In genomic region chr14:84751745-84752144, GRCh38 we compare ENCODE assay signal across 34 cellular contexts.
"Had no signal": no experiment of that assay in that cellular context is flagged by ENCODE, and none has a peak within 500 bp of the region (broad histone marks: within the 10 kb centered on the region; RNA-seq: fewer than 3 reads in every experiment).

No MANE protein-coding gene starts in this region.

- H3K4me1 Mint-ChIP-seq: activated B cell treated with CpG ODN at 0.5 μM for 24 hours; activated naive CD4-positive, alpha-beta T cell treated with anti-CD3 and anti-CD28 coated beads, Interleukin-2, amount 50 U/mL, for 24 hours; activated naive CD8-positive, alpha-beta T cell treated with anti-CD3 and anti-CD28 coated beads for 36 hours; activated naive CD8-positive, alpha-beta T cell treated with anti-CD3 and anti-CD28 coated beads, Interleukin-2, amount 50 U/mL, for 24 hours had no signal

- H3K4me3 ChIP-seq: adrenal gland, breast epithelium, cardiac muscle cell, esophagus muscularis mucosa, gastroesophageal sphincter had no signal

- DNase-seq: activated B cell treated with CpG ODN at 0.5 μM for 24 hours; activated CD4-positive, alpha-beta T cell treated with anti-CD3 and anti-CD28 coated beads for 48 hours; activated CD4-positive, alpha-beta T cell treated with anti-CD3 and anti-CD28 coated beads, Interleukin-2, amount 50 U/mL, for 1 hour; activated CD4-positive, alpha-beta T cell treated with anti-CD3 and anti-CD28 coated beads, Interleukin-2, amount 50 U/mL, for 48 hours; activated CD8-positive, alpha-beta memory T cell treated with anti-CD3 and anti-CD28 coated beads for 24 hours; activated CD8-positive, alpha-beta T cell treated with anti-CD3 and anti-CD28 coated beads for 36 hours; activated effector memory CD4-positive, alpha-beta T cell treated with anti-CD3 and anti-CD28 coated beads, Interleukin-2, amount 50 U/mL, for 16 hours; activated naive CD4-positive, alpha-beta T cell treated with anti-CD3 and anti-CD28 coated beads for 36 hours; activated naive CD8-positive, alpha-beta T cell treated with anti-CD3 and anti-CD28 coated beads for 36 hours; activated naive CD8-positive, alpha-beta T cell treated with anti-CD3 and anti-CD28 coated beads, Interleukin-2, amount 50 U/mL, for 24 hours; activated T-cell treated with anti-CD3 and anti-CD28 coated beads, Interleukin-2, amount 50 U/mL, for 4 hours; adrenal gland; amygdala; aorta; central memory CD4-positive, alpha-beta T cell; cerebellar nuclear complex; cortex of kidney; dermis blood vessel endothelial cell; effector CD4-positive, alpha-beta T cell; effector memory CD8-positive, alpha-beta T cell; erythroblast; foreskin melanocyte; T1000; WERI-Rb-1 had no signal

- H3K27ac ChIP-seq: adrenal gland, breast epithelium, cardiac muscle cell, esophagus muscularis mucosa, gastroesophageal sphincter, WERI-Rb-1 had no signal

- H3K36me3 Mint-ChIP-seq: activated naive CD4-positive, alpha-beta T cell treated with anti-CD3 and anti-CD28 coated beads, Interleukin-2, amount 50 U/mL, for 24 hours; activated naive CD8-positive, alpha-beta T cell treated with anti-CD3 and anti-CD28 coated beads for 36 hours; brain had no signal

- H3K36me3 ChIP-seq: adrenal gland, breast epithelium, cardiac muscle cell, esophagus muscularis mucosa, gastroesophageal sphincter, WERI-Rb-1 had no signal

- H3K9me3 ChIP-seq: adrenal gland, breast epithelium had no signal

- H3K27me3 Mint-ChIP-seq: activated B cell treated with CpG ODN at 0.5 μM for 24 hours; activated CD8-positive, alpha-beta T cell treated with anti-CD3 and anti-CD28 coated beads for 36 hours; activated naive CD4-positive, alpha-beta T cell treated with anti-CD3 and anti-CD28 coated beads, Interleukin-2, amount 50 U/mL, for 24 hours; activated naive CD8-positive, alpha-beta T cell treated with anti-CD3 and anti-CD28 coated beads for 36 hours; activated naive CD8-positive, alpha-beta T cell treated with anti-CD3 and anti-CD28 coated beads, Interleukin-2, amount 50 U/mL, for 24 hours; brain; effector memory CD8-positive, alpha-beta T cell had no signal

- H3K4me1 ChIP-seq: adrenal gland, breast epithelium, esophagus muscularis mucosa, gastroesophageal sphincter had no signal

- H3K27me3 ChIP-seq: adrenal gland, breast epithelium, cardiac muscle cell, esophagus muscularis mucosa, gastroesophageal sphincter had no signal

- ATAC-seq: activated CD4-positive, CD25-positive, alpha-beta regulatory T cell treated with anti-CD3 and anti-CD28 coated beads, Interleukin-2, amount 50 U/mL, for 24 hours; activated CD8-positive, alpha-beta T cell treated with anti-CD3 and anti-CD28 coated beads for 36 hours; activated naive CD8-positive, alpha-beta T cell treated with anti-CD3 and anti-CD28 coated beads, Interleukin-2, amount 50 U/mL, for 24 hours; activated T-cell treated with anti-CD3 and anti-CD28 coated beads, Interleukin-2, amount 50 U/mL, for 4 hours; effector memory CD8-positive, alpha-beta T cell; gastroesophageal sphincter had no signal

- H3K27ac Mint-ChIP-seq: activated B cell treated with CpG ODN at 0.5 μM for 24 hours; activated CD8-positive, alpha-beta T cell treated with anti-CD3 and anti-CD28 coated beads for 36 hours; activated naive CD4-positive, alpha-beta T cell treated with anti-CD3 and anti-CD28 coated beads for 36 hours; activated naive CD4-positive, alpha-beta T cell treated with anti-CD3 and anti-CD28 coated beads, Interleukin-2, amount 50 U/mL, for 24 hours; activated naive CD8-positive, alpha-beta T cell treated with anti-CD3 and anti-CD28 coated beads for 36 hours; activated naive CD8-positive, alpha-beta T cell treated with anti-CD3 and anti-CD28 coated beads, Interleukin-2, amount 50 U/mL, for 24 hours; activated T-helper 2 cell treated with anti-CD3 and anti-CD28 coated beads, Interferon-gamma antibody, Interleukin-2, Interleukin-4, amounts not matched to agents 10 μg/mL and 5 μg/mL and 100 μg/mL, durations not matched to agents 14 hours and 24 hours and 36 hours; brain; effector memory CD8-positive, alpha-beta T cell; T-helper 1 cell treated with Interleukin-12 subunit alpha and Interleukin-12 subunit beta and Interleukin-4 antibody, amounts not matched to agents 30 μg/mL and 1 μg/mL, for 36 hours; T-helper 2 cell treated with Interferon-gamma antibody and Interleukin-4, amounts not matched to agents 5 μg/mL and 100 μg/mL, for 36 hours had no signal

- H3K4me3 Mint-ChIP-seq: activated B cell treated with CpG ODN at 0.5 μM for 24 hours; activated CD8-positive, alpha-beta T cell treated with anti-CD3 and anti-CD28 coated beads for 36 hours; activated naive CD4-positive, alpha-beta T cell treated with anti-CD3 and anti-CD28 coated beads for 36 hours; activated naive CD4-positive, alpha-beta T cell treated with anti-CD3 and anti-CD28 coated beads, Interleukin-2, amount 50 U/mL, for 24 hours; activated naive CD8-positive, alpha-beta T cell treated with anti-CD3 and anti-CD28 coated beads for 36 hours; activated naive CD8-positive, alpha-beta T cell treated with anti-CD3 and anti-CD28 coated beads, Interleukin-2, amount 50 U/mL, for 24 hours; activated T-cell treated with anti-CD3 and anti-CD28 coated beads, Interleukin-2, amount 50 U/mL, for 4 hours; brain; effector memory CD8-positive, alpha-beta T cell; T-helper 1 cell treated with Interleukin-12 subunit alpha and Interleukin-12 subunit beta and Interleukin-4 antibody, amounts not matched to agents 30 μg/mL and 1 μg/mL, for 36 hours; T-helper 2 cell treated with Interferon-gamma antibody and Interleukin-4, amounts not matched to agents 5 μg/mL and 100 μg/mL, for 36 hours had no signal
